ENCODE assay signal across 34 cellular contexts in the genomic region with DNA sequence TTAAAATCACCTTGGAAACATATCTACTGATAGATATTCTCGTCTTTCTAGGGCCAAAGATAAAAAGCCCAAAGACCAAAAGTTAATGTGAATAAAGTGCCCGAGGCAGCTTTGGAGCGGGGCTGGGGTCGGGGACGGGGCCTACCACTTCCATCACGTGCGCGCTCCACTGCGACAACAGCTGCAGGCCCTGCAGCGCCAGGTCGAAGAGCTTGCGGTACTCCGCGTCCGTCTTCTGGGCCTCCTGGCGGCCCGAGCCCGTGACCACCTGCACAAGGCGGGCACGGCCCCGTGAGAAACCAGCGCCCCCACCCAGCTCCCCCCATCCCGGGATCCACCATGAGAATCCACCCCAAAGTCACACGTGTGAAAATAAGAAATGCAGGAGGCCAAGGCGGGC.
"Had no signal": no experiment of that assay in that cellular context is flagged by ENCODE, and none has a peak within 500 bp of the region (broad histone marks: within the 10 kb centered on the region; RNA-seq: fewer than 3 reads in every experiment).

No MANE protein-coding gene starts in this region.

- H3K4me1 ChIP-seq: ascending aorta had no signal

- DNase-seq: activated B cell treated with CpG ODN at 0.5 μM for 24 hours; activated CD4-positive, alpha-beta memory T cell treated with anti-CD3 and anti-CD28 coated beads for 36 hours; activated CD4-positive, alpha-beta T cell treated with anti-CD3 and anti-CD28 coated beads for 4 hours; activated CD4-positive, alpha-beta T cell treated with anti-CD3 and anti-CD28 coated beads, Interleukin-2, amount 10 ng/mL, durations not matched to agents 24 days and 14 days; activated CD4-positive, alpha-beta T cell treated with anti-CD3 and anti-CD28 coated beads, Interleukin-2, amount 50 U/mL, for 1 hour; activated CD4-positive, alpha-beta T cell treated with anti-CD3 and anti-CD28 coated beads, Interleukin-2, amount 50 U/mL, for 4 hours; activated CD4-positive, CD25-positive, alpha-beta regulatory T cell treated with anti-CD3 and anti-CD28 coated beads, Interleukin-2, amount 50 U/mL, for 72 hours; activated CD8-positive, alpha-beta memory T cell treated with anti-CD3 and anti-CD28 coated beads, Interleukin-2, amount 50 U/mL, for 4 hours; activated CD8-positive, alpha-beta T cell treated with anti-CD3 and anti-CD28 coated beads for 36 hours; activated effector memory CD4-positive, alpha-beta T cell treated with anti-CD3 and anti-CD28 coated beads, Interleukin-2, amount 50 U/mL, for 16 hours; activated gamma-delta T cell treated with Interleukin-2 at 50 U/mL for 16 hours; activated naive CD4-positive, alpha-beta T cell treated with anti-CD3 and anti-CD28 coated beads, Interleukin-2, amount 10 ng/mL, durations not matched to agents 7 days and 5 days; activated naive CD4-positive, alpha-beta T cell treated with Interleukin-2 at 50 U/mL for 16 hours; activated naive CD8-positive, alpha-beta T cell treated with anti-CD3 and anti-CD28 coated beads, Interleukin-2, amount 10 ng/mL, durations not matched to agents 7 days and 5 days; activated naive CD8-positive, alpha-beta T cell treated with anti-CD3 and anti-CD28 coated beads, Interleukin-2, amount 50 U/mL, for 24 hours; activated T-cell treated with anti-CD3 and anti-CD28 coated beads for 4 hours; activated T-cell treated with anti-CD3 and anti-CD28 coated beads, Interleukin-2, amount 50 U/mL, for 1 hour; activated T-cell treated with anti-CD3 and anti-CD28 coated beads, Interleukin-2, amount 50 U/mL, for 4 hours; activated T-cell treated with anti-CD3 and anti-CD28 coated beads, Interleukin-2, amount 50 U/mL, for 72 hours; amygdala; anterior cingulate cortex; caudate nucleus; cerebellar nuclear complex; T-cell; T-helper 17 cell had no signal

- H3K4me1 Mint-ChIP-seq: activated B cell treated with CpG ODN at 0.5 μM for 24 hours; activated CD4-positive, alpha-beta T cell treated with anti-CD3 and anti-CD28 coated beads, Interleukin-2, amount 10 ng/mL, durations not matched to agents 24 days and 14 days; activated naive CD4-positive, alpha-beta T cell treated with anti-CD3 and anti-CD28 coated beads, Interleukin-2, amount 10 ng/mL, durations not matched to agents 7 days and 5 days; activated naive CD4-positive, alpha-beta T cell treated with anti-CD3 and anti-CD28 coated beads, Interleukin-2, amount 50 U/mL, for 24 hours; activated naive CD8-positive, alpha-beta T cell treated with anti-CD3 and anti-CD28 coated beads, Interleukin-2, amount 10 ng/mL, durations not matched to agents 7 days and 5 days; activated naive CD8-positive, alpha-beta T cell treated with anti-CD3 and anti-CD28 coated beads, Interleukin-2, amount 50 U/mL, for 24 hours; activated T-helper 17 cell treated with anti-CD3 and anti-CD28 coated beads, Interleukin-2, amount 50 U/mL, for 72 hours; brain; central memory CD8-positive, alpha-beta T cell; T-cell; T-helper 17 cell had no signal

- H3K4me3 ChIP-seq: ascending aorta, cardiac muscle cell had no signal

- H3K27ac ChIP-seq: ascending aorta, cardiac muscle cell, VCaP had no signal

- H3K36me3 Mint-ChIP-seq: activated naive CD4-positive, alpha-beta T cell treated with anti-CD3 and anti-CD28 coated beads, Interleukin-2, amount 50 U/mL, for 24 hours; activated naive CD8-positive, alpha-beta T cell; activated naive CD8-positive, alpha-beta T cell treated with anti-CD3 and anti-CD28 coated beads, Interleukin-2, amount 10 ng/mL, durations not matched to agents 7 days and 5 days had no signal

- ATAC-seq: activated CD8-positive, alpha-beta T cell treated with anti-CD3 and anti-CD28 coated beads for 36 hours; activated naive CD8-positive, alpha-beta T cell treated with anti-CD3 and anti-CD28 coated beads, Interleukin-2, amount 50 U/mL, for 24 hours; activated T-cell treated with anti-CD3 and anti-CD28 coated beads, Interleukin-2, amount 50 U/mL, for 4 hours; activated T-cell treated with anti-CD3 and anti-CD28 coated beads, Interleukin-2, amount 50 U/mL, for 72 hours; activated T-helper 17 cell treated with anti-CD3 and anti-CD28 coated beads, Interleukin-2, amount 50 U/mL, for 72 hours; T-cell; T-helper 17 cell had no signal

- H3K4me3 Mint-ChIP-seq: activated B cell treated with CpG ODN at 0.5 μM for 24 hours; activated CD4-positive, alpha-beta memory T cell treated with anti-CD3 and anti-CD28 coated beads for 36 hours; activated CD4-positive, alpha-beta T cell treated with anti-CD3 and anti-CD28 coated beads, Interleukin-2, amount 10 ng/mL, durations not matched to agents 24 days and 14 days; activated CD8-positive, alpha-beta T cell treated with anti-CD3 and anti-CD28 coated beads for 36 hours; activated naive CD4-positive, alpha-beta T cell treated with anti-CD3 and anti-CD28 coated beads, Interleukin-2, amount 10 ng/mL, durations not matched to agents 7 days and 5 days; activated naive CD4-positive, alpha-beta T cell treated with anti-CD3 and anti-CD28 coated beads, Interleukin-2, amount 50 U/mL, for 24 hours; activated naive CD8-positive, alpha-beta T cell; activated naive CD8-positive, alpha-beta T cell treated with anti-CD3 and anti-CD28 coated beads, Interleukin-2, amount 10 ng/mL, durations not matched to agents 7 days and 5 days; activated naive CD8-positive, alpha-beta T cell treated with anti-CD3 and anti-CD28 coated beads, Interleukin-2, amount 50 U/mL, for 24 hours; activated T-cell treated with anti-CD3 and anti-CD28 coated beads, Interleukin-2, amount 50 U/mL, for 4 hours; activated T-cell treated with anti-CD3 and anti-CD28 coated beads, Interleukin-2, amount 50 U/mL, for 72 hours; activated T-helper 1 cell treated with anti-CD3 and anti-CD28 coated beads, Interleukin-12 subunit alpha, Interleukin-12 subunit beta, Interleukin-2, Interleukin-4 antibody, amounts not matched to agents 30 ng/mL and 10 ng/mL and 1 ng/mL, durations not matched to agents 14 hours and 24 hours and 36 hours; activated T-helper 17 cell treated with anti-CD3 and anti-CD28 coated beads, Interleukin-2, amount 50 U/mL, for 72 hours; brain; central memory CD8-positive, alpha-beta T cell; T-cell; T-helper 17 cell had no signal

- H3K9me3 Mint-ChIP-seq: activated B cell treated with CpG ODN at 0.5 μM for 24 hours; activated CD4-positive, alpha-beta memory T cell treated with anti-CD3 and anti-CD28 coated beads for 36 hours; activated CD4-positive, alpha-beta T cell treated with anti-CD3 and anti-CD28 coated beads, Interleukin-2, amount 10 ng/mL, durations not matched to agents 24 days and 14 days; activated CD8-positive, alpha-beta T cell treated with anti-CD3 and anti-CD28 coated beads for 36 hours; activated naive CD4-positive, alpha-beta T cell treated with anti-CD3 and anti-CD28 coated beads, Interleukin-2, amount 10 ng/mL, durations not matched to agents 7 days and 5 days; activated naive CD4-positive, alpha-beta T cell treated with anti-CD3 and anti-CD28 coated beads, Interleukin-2, amount 50 U/mL, for 24 hours; activated naive CD8-positive, alpha-beta T cell treated with anti-CD3 and anti-CD28 coated beads, Interleukin-2, amount 10 ng/mL, durations not matched to agents 7 days and 5 days; activated naive CD8-positive, alpha-beta T cell treated with anti-CD3 and anti-CD28 coated beads, Interleukin-2, amount 50 U/mL, for 24 hours; activated T-cell treated with anti-CD3 and anti-CD28 coated beads, Interleukin-2, amount 50 U/mL, for 4 hours; activated T-cell treated with anti-CD3 and anti-CD28 coated beads, Interleukin-2, amount 50 U/mL, for 72 hours; activated T-helper 1 cell treated with anti-CD3 and anti-CD28 coated beads, Interleukin-12 subunit alpha, Interleukin-12 subunit beta, Interleukin-2, Interleukin-4 antibody, amounts not matched to agents 30 ng/mL and 10 ng/mL and 1 ng/mL, durations not matched to agents 14 hours and 24 hours and 36 hours; activated T-helper 17 cell treated with anti-CD3 and anti-CD28 coated beads, Interleukin-2, amount 50 U/mL, for 72 hours; brain; central memory CD8-positive, alpha-beta T cell; T-cell had no signal

- H3K27me3 Mint-ChIP-seq: activated B cell treated with CpG ODN at 0.5 μM for 24 hours; activated CD4-positive, alpha-beta memory T cell treated with anti-CD3 and anti-CD28 coated beads for 36 hours; activated CD4-positive, alpha-beta T cell treated with anti-CD3 and anti-CD28 coated beads, Interleukin-2, amount 10 ng/mL, durations not matched to agents 24 days and 14 days; activated CD8-positive, alpha-beta T cell treated with anti-CD3 and anti-CD28 coated beads for 36 hours; activated naive CD4-positive, alpha-beta T cell treated with anti-CD3 and anti-CD28 coated beads, Interleukin-2, amount 10 ng/mL, durations not matched to agents 7 days and 5 days; activated naive CD4-positive, alpha-beta T cell treated with anti-CD3 and anti-CD28 coated beads, Interleukin-2, amount 50 U/mL, for 24 hours; activated naive CD8-positive, alpha-beta T cell; activated naive CD8-positive, alpha-beta T cell treated with anti-CD3 and anti-CD28 coated beads, Interleukin-2, amount 10 ng/mL, durations not matched to agents 7 days and 5 days; activated naive CD8-positive, alpha-beta T cell treated with anti-CD3 and anti-CD28 coated beads, Interleukin-2, amount 50 U/mL, for 24 hours; activated T-helper 17 cell treated with anti-CD3 and anti-CD28 coated beads, Interleukin-2, amount 50 U/mL, for 72 hours; brain; central memory CD8-positive, alpha-beta T cell; T-cell; T-helper 17 cell had no signal

- H3K9me3 ChIP-seq: ascending aorta had no signal

- H3K27ac Mint-ChIP-seq: activated B cell treated with CpG ODN at 0.5 μM for 24 hours; activated CD4-positive, alpha-beta memory T cell treated with anti-CD3 and anti-CD28 coated beads for 36 hours; activated CD4-positive, alpha-beta T cell treated with anti-CD3 and anti-CD28 coated beads, Interleukin-2, amount 10 ng/mL, durations not matched to agents 24 days and 14 days; activated CD8-positive, alpha-beta T cell treated with anti-CD3 and anti-CD28 coated beads for 36 hours; activated naive CD4-positive, alpha-beta T cell treated with anti-CD3 and anti-CD28 coated beads, Interleukin-2, amount 10 ng/mL, durations not matched to agents 7 days and 5 days; activated naive CD4-positive, alpha-beta T cell treated with anti-CD3 and anti-CD28 coated beads, Interleukin-2, amount 50 U/mL, for 24 hours; activated naive CD8-positive, alpha-beta T cell; activated naive CD8-positive, alpha-beta T cell treated with anti-CD3 and anti-CD28 coated beads, Interleukin-2, amount 10 ng/mL, durations not matched to agents 7 days and 5 days; activated naive CD8-positive, alpha-beta T cell treated with anti-CD3 and anti-CD28 coated beads, Interleukin-2, amount 50 U/mL, for 24 hours; activated T-cell treated with anti-CD3 and anti-CD28 coated beads, Interleukin-2, amount 50 U/mL, for 72 hours; activated T-helper 1 cell treated with anti-CD3 and anti-CD28 coated beads, Interleukin-12 subunit alpha, Interleukin-12 subunit beta, Interleukin-2, Interleukin-4 antibody, amounts not matched to agents 30 ng/mL and 10 ng/mL and 1 ng/mL, durations not matched to agents 14 hours and 24 hours and 36 hours; activated T-helper 17 cell treated with anti-CD3 and anti-CD28 coated beads, Interleukin-2, amount 50 U/mL, for 72 hours; brain; T-cell; T-helper 17 cell had no signal

- H3K27me3 ChIP-seq: ascending aorta, cardiac muscle cell had no signal
